1 cellular context compared by ENCODE assay signal in the genomic region with DNA sequence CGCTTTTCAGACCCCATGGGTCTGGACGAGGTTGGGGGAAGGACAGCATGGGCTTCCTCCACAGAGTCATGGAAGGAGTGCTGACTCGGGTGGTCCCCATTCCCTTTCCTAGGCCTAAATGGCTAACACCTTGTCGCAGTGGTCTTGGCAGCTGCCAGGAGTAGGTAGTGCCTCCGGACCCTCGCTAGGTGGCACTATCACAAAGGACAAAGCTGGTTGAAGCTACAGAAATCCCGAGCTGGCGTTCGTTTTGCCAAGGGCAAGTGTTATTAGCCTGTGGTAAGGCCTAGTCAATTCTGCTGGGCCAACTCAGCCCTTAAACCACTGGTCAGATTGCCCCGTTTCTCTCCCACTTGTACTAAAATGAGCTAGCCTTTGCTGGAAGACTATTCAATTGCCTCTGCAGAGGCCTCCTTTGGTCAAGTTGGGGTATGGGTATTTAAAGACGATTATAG.
TF ChIP-seq lines count a peak whose summit lies in the region.

No MANE protein-coding gene starts in this region.

TF ChIP-seq in GM23338, 12 proteins besides CTCF, POLR2A, EP300 and RAD21 (continued from another document):
- TF ChIP-seq, protein P1, sequence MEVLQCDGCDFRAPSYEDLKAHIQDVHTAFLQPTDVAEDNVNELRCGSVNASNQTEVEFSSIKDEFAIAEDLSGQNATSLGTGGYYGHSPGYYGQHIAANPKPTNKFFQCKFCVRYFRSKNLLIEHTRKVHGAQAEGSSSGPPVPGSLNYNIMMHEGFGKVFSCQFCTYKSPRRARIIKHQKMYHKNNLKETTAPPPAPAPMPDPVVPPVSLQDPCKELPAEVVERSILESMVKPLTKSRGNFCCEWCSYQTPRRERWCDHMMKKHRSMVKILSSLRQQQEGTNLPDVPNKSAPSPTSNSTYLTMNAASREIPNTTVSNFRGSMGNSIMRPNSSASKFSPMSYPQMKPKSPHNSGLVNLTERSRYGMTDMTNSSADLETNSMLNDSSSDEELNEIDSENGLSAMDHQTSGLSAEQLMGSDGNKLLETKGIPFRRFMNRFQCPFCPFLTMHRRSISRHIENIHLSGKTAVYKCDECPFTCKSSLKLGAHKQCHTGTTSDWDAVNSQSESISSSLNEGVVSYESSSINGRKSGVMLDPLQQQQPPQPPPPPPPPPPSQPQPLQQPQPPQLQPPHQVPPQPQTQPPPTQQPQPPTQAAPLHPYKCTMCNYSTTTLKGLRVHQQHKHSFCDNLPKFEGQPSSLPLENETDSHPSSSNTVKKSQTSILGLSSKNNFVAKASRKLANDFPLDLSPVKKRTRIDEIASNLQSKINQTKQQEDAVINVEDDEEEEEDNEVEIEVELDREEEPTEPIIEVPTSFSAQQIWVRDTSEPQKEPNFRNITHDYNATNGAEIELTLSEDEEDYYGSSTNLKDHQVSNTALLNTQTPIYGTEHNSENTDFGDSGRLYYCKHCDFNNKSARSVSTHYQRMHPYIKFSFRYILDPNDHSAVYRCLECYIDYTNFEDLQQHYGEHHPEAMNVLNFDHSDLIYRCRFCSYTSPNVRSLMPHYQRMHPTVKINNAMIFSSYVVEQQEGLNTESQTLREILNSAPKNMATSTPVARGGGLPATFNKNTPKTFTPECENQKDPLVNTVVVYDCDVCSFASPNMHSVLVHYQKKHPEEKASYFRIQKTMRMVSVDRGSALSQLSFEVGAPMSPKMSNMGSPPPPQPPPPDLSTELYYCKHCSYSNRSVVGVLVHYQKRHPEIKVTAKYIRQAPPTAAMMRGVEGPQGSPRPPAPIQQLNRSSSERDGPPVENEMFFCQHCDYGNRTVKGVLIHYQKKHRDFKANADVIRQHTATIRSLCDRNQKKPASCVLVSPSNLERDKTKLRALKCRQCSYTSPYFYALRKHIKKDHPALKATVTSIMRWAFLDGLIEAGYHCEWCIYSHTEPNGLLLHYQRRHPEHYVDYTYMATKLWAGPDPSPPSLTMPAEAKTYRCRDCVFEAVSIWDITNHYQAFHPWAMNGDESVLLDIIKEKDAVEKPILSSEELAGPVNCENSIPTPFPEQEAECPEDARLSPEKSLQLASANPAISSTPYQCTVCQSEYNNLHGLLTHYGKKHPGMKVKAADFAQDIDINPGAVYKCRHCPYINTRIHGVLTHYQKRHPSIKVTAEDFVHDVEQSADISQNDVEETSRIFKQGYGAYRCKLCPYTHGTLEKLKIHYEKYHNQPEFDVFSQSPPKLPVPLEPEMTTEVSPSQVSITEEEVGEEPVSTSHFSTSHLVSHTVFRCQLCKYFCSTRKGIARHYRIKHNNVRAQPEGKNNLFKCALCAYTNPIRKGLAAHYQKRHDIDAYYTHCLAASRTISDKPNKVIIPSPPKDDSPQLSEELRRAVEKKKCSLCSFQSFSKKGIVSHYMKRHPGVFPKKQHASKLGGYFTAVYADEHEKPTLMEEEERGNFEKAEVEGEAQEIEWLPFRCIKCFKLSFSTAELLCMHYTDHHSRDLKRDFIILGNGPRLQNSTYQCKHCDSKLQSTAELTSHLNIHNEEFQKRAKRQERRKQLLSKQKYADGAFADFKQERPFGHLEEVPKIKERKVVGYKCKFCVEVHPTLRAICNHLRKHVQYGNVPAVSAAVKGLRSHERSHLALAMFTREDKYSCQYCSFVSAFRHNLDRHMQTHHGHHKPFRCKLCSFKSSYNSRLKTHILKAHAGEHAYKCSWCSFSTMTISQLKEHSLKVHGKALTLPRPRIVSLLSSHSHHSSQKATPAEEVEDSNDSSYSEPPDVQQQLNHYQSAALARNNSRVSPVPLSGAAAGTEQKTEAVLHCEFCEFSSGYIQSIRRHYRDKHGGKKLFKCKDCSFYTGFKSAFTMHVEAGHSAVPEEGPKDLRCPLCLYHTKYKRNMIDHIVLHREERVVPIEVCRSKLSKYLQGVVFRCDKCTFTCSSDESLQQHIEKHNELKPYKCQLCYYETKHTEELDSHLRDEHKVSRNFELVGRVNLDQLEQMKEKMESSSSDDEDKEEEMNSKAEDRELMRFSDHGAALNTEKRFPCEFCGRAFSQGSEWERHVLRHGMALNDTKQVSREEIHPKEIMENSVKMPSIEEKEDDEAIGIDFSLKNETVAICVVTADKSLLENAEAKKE (CRISPR knock-in tag; IDR thresholded peaks at IDR 0.05): no peak
- TF ChIP-seq, protein P2, sequence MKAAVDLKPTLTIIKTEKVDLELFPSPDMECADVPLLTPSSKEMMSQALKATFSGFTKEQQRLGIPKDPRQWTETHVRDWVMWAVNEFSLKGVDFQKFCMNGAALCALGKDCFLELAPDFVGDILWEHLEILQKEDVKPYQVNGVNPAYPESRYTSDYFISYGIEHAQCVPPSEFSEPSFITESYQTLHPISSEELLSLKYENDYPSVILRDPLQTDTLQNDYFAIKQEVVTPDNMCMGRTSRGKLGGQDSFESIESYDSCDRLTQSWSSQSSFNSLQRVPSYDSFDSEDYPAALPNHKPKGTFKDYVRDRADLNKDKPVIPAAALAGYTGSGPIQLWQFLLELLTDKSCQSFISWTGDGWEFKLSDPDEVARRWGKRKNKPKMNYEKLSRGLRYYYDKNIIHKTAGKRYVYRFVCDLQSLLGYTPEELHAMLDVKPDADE (IDR thresholded peaks at IDR 0.05): no peak
- TF ChIP-seq ZNF114 (CRISPR knock-in tag; IDR thresholded peaks at IDR 0.05) (no peak), ZNF331 (CRISPR knock-in tag; IDR thresholded peaks at IDR 0.05; ENCODE audit: low read depth) (no peak), CREB1 (CRISPR knock-in tag; IDR thresholded peaks at IDR 0.05; ENCODE audit: low read depth) (no peak), JUNB (IDR thresholded peaks at IDR 0.05; ENCODE audit: unreplicated experiment) (no peak), STAT1 (IDR thresholded peaks at IDR 0.05; ENCODE audit: unreplicated experiment) (no peak), EZH2phosphoT487 (IDR thresholded peaks at IDR 0.05; ENCODE audit: unreplicated experiment) (no peak)
